In genomic region chr12:6606331-6607131, GRCh38 we compare ENCODE assay signal across 8 cellular contexts. TPM values are rescaled to one million over a fixed set of nuclear protein-coding genes. Genes with fewer than 3 reads are reported as not detected.
A peak's percentile ranks its signal among the peaks of the same experiment; 100 is the strongest.
DNase-seq lines count a peak whose midpoint lies in the region; ATAC-seq, FAIRE-seq and TF ChIP-seq lines count a peak whose summit lies in the region.

No MANE protein-coding gene starts in this region.

- H3K9me3 ChIP-seq in PC-3 (ENCODE audit: low read length) (no peaks in the 10 kb centered on the region), neural progenitor cell (ENCODE audit: low read depth) (no peaks in the 10 kb centered on the region), upper lobe of left lung (no peaks in the 10 kb centered on the region)

- TF ChIP-seq POLR2A in upper lobe of left lung (IDR thresholded peaks at IDR 0.05), result peak in 1 of 4 donors; percentile 36

- H3K9ac ChIP-seq in PC-3 (ENCODE audit: low read length), result peak overlapping the region; percentile 78
- peak overlapping the region; percentile 58 for H3K9ac ChIP-seq in neural progenitor cell

- no peaks in the 10 kb centered on the region for H3K9me3 Mint-ChIP-seq in neural progenitor cell

- WGBS in upper lobe of left lung, 2 donors, result 0 to 1% methylated on average over 8 to 33 of the region's 70 CpGs

- in situ Hi-C loops in GM13977 (cut with MboI; ENCODE audit: low pct_unique_long_range_greater_than_20kb, low sequenced_read_pairs, unreplicated experiment), result no loop called here

- H3K4me1 Mint-ChIP-seq in neural progenitor cell, result peaks cover 42% of the 10 kb centered on the region

- peak; percentile 59 for DNase-seq in GM13977 (ENCODE audit: low spot score)
- DNase-seq in PC-3, result no peak
- DNase-seq in activated gamma-delta T cell (lab: John Stamatoyannopoulos, UW), result peak; percentile 48
- DNase-seq in frontal cortex (ENCODE audit: low spot score in 2 of 2), result peak; percentile 76
- peak; percentile 56 for DNase-seq in neural progenitor cell (ENCODE audit: low spot score)
- DNase-seq in upper lobe of left lung, result peak; percentile 84 to 91
- DNase-seq in NCI-H1092 treated with DMSO at 0.1 percent for 48 hours (lab: John Stamatoyannopoulos, UW), result no peak
- DNase-seq in SKM-1 (lab: John Stamatoyannopoulos, UW; ENCODE audit: unreplicated experiment), result no peak

- no peak overlapping the region for H2AFZ ChIP-seq in PC-3 (ENCODE audit: low read length)
- H2AFZ ChIP-seq in neural progenitor cell (replicated peaks), result no peak overlapping the region

- CTCF ChIA-PET in PC-3 (lab: Charles Lee), result no interaction called here

- TF ChIP-seq CTCF in GM13977 (IDR thresholded peaks at IDR 0.05; ENCODE audit: extremely low read depth, insufficient read depth, missing control alignments) (no peak), PC-3 (conservative IDR thresholded peaks at IDR 0.05; ENCODE audit: low read depth, low read length) (no peak), neural progenitor cell (IDR thresholded peaks at IDR 0.05) (no peak), upper lobe of left lung (IDR thresholded peaks at IDR 0.05) (peak in 1 of 6 experiments; percentile 7)

- peaks cover 31% of the 10 kb centered on the region for H4K20me1 ChIP-seq in PC-3 (ENCODE audit: low read length)
- peaks cover 50% of the 10 kb centered on the region for H4K20me1 ChIP-seq in neural progenitor cell (ENCODE audit: low read depth)

- BruUV-seq in PC-3 (replicated peaks; lab: Mats Ljungman, UMichigan), result no TSS peak

- H3K4me3 Mint-ChIP-seq in neural progenitor cell, result no peak overlapping the region

- H3K36me3 ChIP-seq in PC-3 (ENCODE audit: low read depth, low read length), result peaks cover 13% of the 10 kb centered on the region
- peaks cover 2% of the 10 kb centered on the region for H3K36me3 ChIP-seq in neural progenitor cell
- peaks cover 8 to 9% (median 9%) of the 10 kb centered on the region in 4 donors for H3K36me3 ChIP-seq in upper lobe of left lung

- peaks cover 22% of the 10 kb centered on the region for H3K36me3 Mint-ChIP-seq in neural progenitor cell

- intact Hi-C loops in PC-3 (cut with micrococcal nuclease), result no loop called here

- FAIRE-seq in frontal cortex (lab: Jason Lieb, UNC), result no peak

- H3K4me3 ChIP-seq in PC-3 (ENCODE audit: low read length) (peak overlapping the region; percentile 94), neural progenitor cell (peak overlapping the region; percentile 68), upper lobe of left lung (peak overlapping the region; percentile 76 to 99 (median 96))

- no peak overlapping the region for H3K27ac Mint-ChIP-seq in neural progenitor cell

- H3K4me2 ChIP-seq in PC-3 (ENCODE audit: low read length), result peak overlapping the region; percentile 91
- H3K4me2 ChIP-seq in neural progenitor cell, result peak overlapping the region; percentile 84

- peaks cover 27% of the 10 kb centered on the region for H3K4me1 ChIP-seq in PC-3 (ENCODE audit: insufficient read depth, low read length)
- H3K4me1 ChIP-seq in neural progenitor cell, result peaks cover 40% of the 10 kb centered on the region
- H3K4me1 ChIP-seq in upper lobe of left lung, result peaks cover 32 to 41% (median 40%) of the 10 kb centered on the region in 4 donors

- no peaks in the 10 kb centered on the region for H3F3A ChIP-seq in PC-3 (ENCODE audit: low read length, unreplicated experiment)
- peaks cover 41% of the 10 kb centered on the region for H3F3A ChIP-seq in neural progenitor cell (ENCODE audit: low read depth)

- no peaks in the 10 kb centered on the region for H3K9me2 ChIP-seq in PC-3 (replicated peaks; ENCODE audit: low read length)

- POLR2A ChIA-PET in PC-3 (lab: Charles Lee; ENCODE audit: unreplicated experiment), result interaction anchor here (1.1 kb wide), 1 partner anchor 72 kb away, joined by 7 read pairs; the partner anchor contains the start of gene GAPDH

- H3K27me3 Mint-ChIP-seq in neural progenitor cell (ENCODE audit: insufficient read depth, low read depth), result peaks cover 11% of the 10 kb centered on the region

- ATAC-seq in PC-3 (peak; percentile 29), upper lobe of left lung (ENCODE audit: low FRiP score in 2 of 2) (peak; percentile 56 to 70)

- peak overlapping the region; percentile 40 for H3K27ac ChIP-seq in PC-3 (ENCODE audit: low read length)
- H3K27ac ChIP-seq in neural progenitor cell, result peak overlapping the region; percentile 31
- H3K27ac ChIP-seq in upper lobe of left lung, result peak overlapping the region; percentile 96 to 99 (median 98)

- no peak for TF ChIP-seq EP300 in upper lobe of left lung (IDR thresholded peaks at IDR 0.05)

- H3K79me2 ChIP-seq in PC-3 (ENCODE audit: low read length), result peaks cover 56% of the 10 kb centered on the region
- peaks cover 53% of the 10 kb centered on the region for H3K79me2 ChIP-seq in neural progenitor cell (ENCODE audit: low read depth)

- no peaks in the 10 kb centered on the region for H3K27me3 ChIP-seq in PC-3 (ENCODE audit: low read length)
- no peaks in the 10 kb centered on the region for H3K27me3 ChIP-seq in neural progenitor cell
- H3K27me3 ChIP-seq in upper lobe of left lung, result no peaks in the 10 kb centered on the region

RNA-seq across cellular contexts. Expression of gene CHD4, which starts 0.6 kb away (rescaled TPM):
- total RNA-seq in PC-3 (2014; rRNA removed) (216 and 231 TPM in 2 replicates), frontal cortex (201 TPM), neural progenitor cell (ENCODE audit: low replicate concordance) (381 and 412 TPM in 2 replicates), upper lobe of left lung (100 to 1,000 TPM; 165 to 267 (median 178) TPM)

RNA-seq across cellular contexts. Expression of gene LPAR5, which starts 29.2 kb away (rescaled TPM):
- 2.3 and 4.3 TPM in 2 replicates for total RNA-seq in PC-3 (2014; rRNA removed)
- 0.41 TPM for total RNA-seq in frontal cortex
- 0.04 and 0.22 TPM in 2 replicates for total RNA-seq in neural progenitor cell (ENCODE audit: low replicate concordance)
- total RNA-seq in upper lobe of left lung, result 1 to 10 TPM; 1.3 to 4.4 (median 2.9) TPM

RNA-seq across cellular contexts. Expression of gene NOP2, which starts 38.4 kb away (rescaled TPM):
- 63.3 and 83.8 TPM in 2 replicates for total RNA-seq in PC-3 (2014; rRNA removed)
- 9.4 TPM for total RNA-seq in frontal cortex
- 43.8 and 47.8 TPM in 2 replicates for total RNA-seq in neural progenitor cell (ENCODE audit: low replicate concordance)
- 10 to 100 TPM; 19.4 to 49.2 (median 36.6) TPM for total RNA-seq in upper lobe of left lung

RNA-seq across cellular contexts. Expression of gene ACRBP, which starts 40.7 kb away (rescaled TPM):
- total RNA-seq in PC-3 (2014; rRNA removed) (0.77 TPM in 1 of 2 replicates, not detected in the other), frontal cortex (0.41 TPM), neural progenitor cell (ENCODE audit: low replicate concordance) (2.7 and 3.8 TPM in 2 replicates), upper lobe of left lung (10 to 100 TPM in 1 of 6 donors, 1 to 10 TPM in 5; 1.8 to 12.6 (median 5.9) TPM)

RNA-seq across cellular contexts. Expression of gene IFFO1, which starts 50.7 kb away (rescaled TPM):
- total RNA-seq in PC-3 (2014; rRNA removed), result 0.11 and 1.0 TPM in 2 replicates
- 4.9 TPM for total RNA-seq in frontal cortex
- 9.9 and 21.1 TPM in 2 replicates for total RNA-seq in neural progenitor cell (ENCODE audit: low replicate concordance)
- 100 to 1,000 TPM in 1 of 6 donors, 10 to 100 TPM in 5; 13.3 to 108 (median 32.0) TPM for total RNA-seq in upper lobe of left lung

Comparison
In these comparisons a context has a peak if more than half of its experiments do, and no peak if none do; other contexts are left out.
1. DNase-seq: peak in GM13977 (single experiment), activated gamma-delta T cell (single experiment), frontal cortex (2 of 2), neural progenitor cell (single experiment) and upper lobe of left lung (2 of 2); none in PC-3 (single experiment), NCI-H1092 treated with DMSO at 0.1 percent for 48 hours (single experiment) and SKM-1 (single experiment).
2. H3K27ac ChIP-seq: peak in every context shown above with its lines; median percentile 98 in upper lobe of left lung; 40 in PC-3; 31 in neural progenitor cell.
3. Peak in every context shown above with its lines, with median percentiles within 50 percentile points of each other: H3K4me3 ChIP-seq.